Comparison of ENCODE assay signal across 15 cellular contexts in the genomic region with DNA sequence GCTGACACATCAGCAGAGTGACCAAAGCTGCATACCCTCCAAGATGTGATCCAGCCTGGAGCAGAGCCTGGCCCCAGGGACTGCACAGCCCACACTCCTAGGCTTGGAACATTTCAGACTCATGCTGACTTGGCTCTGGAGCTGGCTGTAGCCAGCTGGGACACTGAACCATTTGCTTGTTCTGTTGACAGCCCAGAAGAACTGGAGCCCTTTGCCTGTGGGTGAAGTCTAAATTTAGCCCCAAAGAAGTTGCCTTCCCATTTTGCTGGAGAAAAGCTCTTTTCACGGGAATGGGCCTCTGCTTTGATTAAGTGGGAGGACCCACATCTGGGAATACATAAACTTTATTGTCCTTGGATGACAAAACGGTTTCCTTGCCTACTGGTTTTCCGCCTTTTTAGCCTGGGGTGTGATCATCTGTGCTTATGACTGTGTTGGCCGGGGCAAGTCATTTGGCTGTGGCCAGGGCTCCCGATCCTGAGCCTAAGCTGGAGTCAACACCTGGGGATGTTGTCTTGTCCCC.
DNase-seq lines count a peak whose midpoint lies in the region; ATAC-seq and TF ChIP-seq lines count a peak whose summit lies in the region.
"Had no signal": no experiment of that assay in that cellular context is flagged by ENCODE, and none has a peak within 500 bp of the region (broad histone marks: within the 10 kb centered on the region; RNA-seq: fewer than 3 reads in every experiment).

No MANE protein-coding gene starts in this region.

- no peak overlapping the region for H3K27ac ChIP-seq in left lung

- H3K4me3 ChIP-seq in left lung, result no peak overlapping the region
- H3K4me3 ChIP-seq: esophagus muscularis mucosa, sigmoid colon had no signal

- ATAC-seq in left lung, result peak; percentile 51
- no peak for ATAC-seq in GM21447 (IDR thresholded peaks at IDR 0.05; ENCODE audit: unreplicated experiment)
- ATAC-seq: activated CD4-positive, CD25-positive, alpha-beta regulatory T cell treated with anti-CD3 and anti-CD28 coated beads, Interleukin-2, amount 50 U/mL, for 24 hours; PC-3; T-cell had no signal

- no peaks in the 10 kb centered on the region for H3K9me3 ChIP-seq in left lung
- H3K9me3 ChIP-seq: esophagus muscularis mucosa, sigmoid colon had no signal

- H3K36me3 ChIP-seq in left lung, result no peaks in the 10 kb centered on the region
- H3K36me3 ChIP-seq: esophagus muscularis mucosa, sigmoid colon had no signal

- TF ChIP-seq CTCF in left lung (IDR thresholded peaks at IDR 0.05), result no peak

- H3K4me1 ChIP-seq in left lung, result peaks cover 0 to 3% of the 10 kb centered on the region in 2 donors

- no peaks in the 10 kb centered on the region for H3K27me3 ChIP-seq in left lung
- H3K27me3 ChIP-seq: esophagus muscularis mucosa, sigmoid colon had no signal

- peak; percentile 70 for DNase-seq in COLO829 (ENCODE audit: low spot score)
- peak; percentile 45 for DNase-seq in epidermal melanocyte (ENCODE audit: insufficient read length, low spot score)
- DNase-seq in left lung, result no peak
- peak; percentile 16 for DNase-seq in putamen (ENCODE audit: low spot score)
- DNase-seq in T-helper 2 cell, result no peak
- DNase-seq in NCI-H128 (lab: John Stamatoyannopoulos, UW; ENCODE audit: unreplicated experiment), result no peak
- no peak for DNase-seq in SIG-M5 (lab: John Stamatoyannopoulos, UW)
- DNase-seq: NCI-H1417 treated with DMSO at 0.1 percent for 48 hours, NCI-H446 treated with DMSO at 0.1 percent for 48 hours, PC-3, sigmoid colon, T-cell had no signal

- intact Hi-C loops in left lung (cut with DNase I), result no loop called here

Comparison
In these comparisons a context has a peak if more than half of its experiments do, and no peak if none do; other contexts are left out.
1. DNase-seq: peak in COLO829 (single experiment), epidermal melanocyte (single experiment) and putamen (single experiment); none in left lung (0 of 2), T-helper 2 cell (0 of 5), NCI-H128 (single experiment) and SIG-M5 (single experiment).